ENCODE assay signal across 20 cellular contexts in the genomic region with DNA sequence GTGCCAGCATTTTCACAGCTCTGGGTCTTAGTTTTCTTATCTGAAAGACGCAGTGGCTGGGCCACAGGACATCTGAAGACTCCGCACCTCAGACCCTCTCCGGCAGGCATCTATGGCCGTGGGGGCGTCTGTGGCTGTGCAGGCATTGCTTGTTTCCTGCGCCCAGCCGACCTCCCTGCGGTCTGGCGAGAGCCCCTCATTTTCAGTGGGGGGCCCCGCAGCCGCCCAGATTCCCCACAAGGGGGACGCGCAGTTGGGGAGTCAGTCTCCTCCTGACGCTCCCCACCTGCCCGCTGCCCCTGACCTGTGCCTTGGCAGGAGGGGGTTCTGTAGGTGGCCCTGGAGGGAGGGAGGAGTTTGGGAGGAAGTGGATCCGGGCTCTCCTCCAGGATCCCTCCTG. TPM values are rescaled to one million over a fixed set of nuclear protein-coding genes. Genes with fewer than 3 reads are reported as not detected.
DNase-seq lines count a peak whose midpoint lies in the region; ATAC-seq and TF ChIP-seq lines count a peak whose summit lies in the region.
"Had no signal": no experiment of that assay in that cellular context is flagged by ENCODE, and none has a peak within 500 bp of the region (broad histone marks: within the 10 kb centered on the region; RNA-seq: fewer than 3 reads in every experiment).

No MANE protein-coding gene starts in this region.

- no peak overlapping the region for H4K91ac ChIP-seq in H9 (ENCODE audit: insufficient read length, low read depth, low read length)

- TF ChIP-seq CTCF in GM12873 (IDR thresholded peaks at IDR 0.05; ENCODE audit: insufficient read depth, low read depth, low read length, missing control alignments) (peak; percentile 12), H9 (conservative IDR thresholded peaks at IDR 0.05) (peak; percentile 50), glutamatergic neuron (IDR thresholded peaks at IDR 0.05; ENCODE audit: partially characterized antibody, unreplicated experiment) (peak; percentile 20), progenitor cell of endocrine pancreas (IDR thresholded peaks at IDR 0.05; ENCODE audit: unreplicated experiment) (peak; percentile 11), esophagus muscularis mucosa (IDR thresholded peaks at IDR 0.05) (no peak)

- H3K27me3 Mint-ChIP-seq in H9 (ENCODE audit: low read depth): peaks cover 20% of the 10 kb centered on the region
- peaks cover 3% of the 10 kb centered on the region for H3K27me3 Mint-ChIP-seq in glutamatergic neuron (ENCODE audit: unreplicated experiment)
- peaks cover 16% of the 10 kb centered on the region for H3K27me3 Mint-ChIP-seq in progenitor cell of endocrine pancreas

- H3K36me3 Mint-ChIP-seq in H9 (ENCODE audit: insufficient read depth in 1 of 3, low read depth in 3 of 3) (no peaks in the 10 kb centered on the region; a peak in 1 of 7 replicates), glutamatergic neuron (ENCODE audit: unreplicated experiment) (no peaks in the 10 kb centered on the region), progenitor cell of endocrine pancreas (ENCODE audit: insufficient read depth) (peaks cover 3% of the 10 kb centered on the region)
- H3K36me3 Mint-ChIP-seq: CD8-positive, alpha-beta memory T cell had no signal

- no peak overlapping the region for H3K23ac ChIP-seq in H9 (ENCODE audit: insufficient read length, low read depth, low read length)

- H3K27me3 ChIP-seq in H9 (ENCODE audit: insufficient read depth, low read length): no peaks in the 10 kb centered on the region
- H3K27me3 ChIP-seq in esophagus muscularis mucosa: peaks cover 0 to 55% (median 0%) of the 10 kb centered on the region in 4 donors
- H3K27me3 ChIP-seq: BE2C had no signal

- no peak overlapping the region for H3K4me3 Mint-ChIP-seq in H9
- no peak overlapping the region for H3K4me3 Mint-ChIP-seq in glutamatergic neuron (ENCODE audit: unreplicated experiment)
- no peak overlapping the region for H3K4me3 Mint-ChIP-seq in progenitor cell of endocrine pancreas (ENCODE audit: low read depth)
- H3K4me3 Mint-ChIP-seq: CD8-positive, alpha-beta memory T cell had no signal

- H3T11ph ChIP-seq in H9 (ENCODE audit: low read length): no peak overlapping the region

- intact Hi-C loops in esophagus muscularis mucosa (cut with DNase I): no loop called here

- no peaks in the 10 kb centered on the region for H4K20me1 ChIP-seq in H9 (ENCODE audit: control insufficient read depth, insufficient read depth, insufficient read length)

- no peaks in the 10 kb centered on the region for H3K23me2 ChIP-seq in H9 (ENCODE audit: insufficient read length, low read depth, low read length, poor library complexity, severe bottlenecking)

- no peak overlapping the region for H2BK15ac ChIP-seq in H9 (ENCODE audit: low read depth, low read length)

- H3K4ac ChIP-seq in H9 (ENCODE audit: low read depth, low read length): no peak overlapping the region

- in situ Hi-C loops in G401 (cut with HindIII; ENCODE audit: low sequenced_read_pairs): no loop called here

- H2BK120ac ChIP-seq in H9 (ENCODE audit: low read depth, low read length, poor library complexity, severe bottlenecking): no peak overlapping the region

- H3K56ac ChIP-seq in H9 (ENCODE audit: insufficient read length, low read depth, low read length): no peak overlapping the region

- H3K18ac ChIP-seq in H9 (ENCODE audit: insufficient read length, low read depth, low read length): no peak overlapping the region

- H3K9me3 ChIP-seq in H9 (ENCODE audit: control insufficient read depth, low read depth, low read length) (no peaks in the 10 kb centered on the region), esophagus muscularis mucosa (no peaks in the 10 kb centered on the region)
- H3K9me3 ChIP-seq: BE2C had no signal

- H3K27ac ChIP-seq in H9 (ENCODE audit: insufficient read length, low read depth, low read length) (no peak overlapping the region), esophagus muscularis mucosa (replicated peaks in 1 of 4) (no peak overlapping the region)
- H3K27ac ChIP-seq: RWPE1 had no signal

- no peaks in the 10 kb centered on the region for H3K79me2 ChIP-seq in H9 (ENCODE audit: insufficient read depth, low read length)

- H3K79me1 ChIP-seq in H9 (ENCODE audit: insufficient read depth, low read depth, low read length, poor library complexity, severe bottlenecking): no peaks in the 10 kb centered on the region

- H2BK20ac ChIP-seq in H9 (ENCODE audit: low read depth, low read length, poor library complexity, severe bottlenecking): no peak overlapping the region

- no peak overlapping the region for H4K8ac ChIP-seq in H9 (replicated peaks; ENCODE audit: insufficient read length, low read depth, low read length)

- ATAC-seq in HG03439 (IDR thresholded peaks at IDR 0.05; ENCODE audit: unreplicated experiment): no peak
- ATAC-seq: HCT116, PC-3 had no signal

- peaks cover 7 to 8% of the 10 kb centered on the region in 2 experiments for H3K4me1 Mint-ChIP-seq in H9
- H3K4me1 Mint-ChIP-seq in glutamatergic neuron (ENCODE audit: low read depth, unreplicated experiment): peaks cover 5% of the 10 kb centered on the region
- H3K4me1 Mint-ChIP-seq in progenitor cell of endocrine pancreas (ENCODE audit: low read depth): peaks cover 13% of the 10 kb centered on the region

- H2AFZ ChIP-seq in H9 (ENCODE audit: low read length): no peak overlapping the region

- H3K4me2 ChIP-seq in H9 (ENCODE audit: insufficient read depth, insufficient read length, low read length): no peak overlapping the region

- TF ChIP-seq EP300 in esophagus muscularis mucosa (IDR thresholded peaks at IDR 0.05): no peak

- no peak overlapping the region for H4K5ac ChIP-seq in H9 (ENCODE audit: insufficient read length, low read depth, low read length)

- no peak overlapping the region for H2AK5ac ChIP-seq in H9 (ENCODE audit: insufficient read length, low read length)

- no peak overlapping the region for H2BK12ac ChIP-seq in H9 (ENCODE audit: insufficient read length, low read depth, low read length)

- H3K4me1 ChIP-seq in H9 (ENCODE audit: insufficient read depth, low read length) (no peaks in the 10 kb centered on the region; the same call in 1 of the 2 replicates), esophagus muscularis mucosa (no peaks in the 10 kb centered on the region)
- H3K4me1 ChIP-seq: BE2C had no signal

- no peak for TF ChIP-seq POLR2A in esophagus muscularis mucosa (IDR thresholded peaks at IDR 0.05; ENCODE audit: low read depth)

- H3K27ac Mint-ChIP-seq in H9: no peak overlapping the region
- H3K27ac Mint-ChIP-seq in glutamatergic neuron (ENCODE audit: unreplicated experiment): no peak overlapping the region
- H3K27ac Mint-ChIP-seq in progenitor cell of endocrine pancreas: no peak overlapping the region
- H3K27ac Mint-ChIP-seq: CD8-positive, alpha-beta memory T cell had no signal

- no peak overlapping the region for H2BK5ac ChIP-seq in H9 (ENCODE audit: insufficient read length, low read length)

- H3K14ac ChIP-seq in H9 (ENCODE audit: insufficient read depth, low read length): no peak overlapping the region

- H3K9me3 Mint-ChIP-seq in H9 (no peaks in the 10 kb centered on the region; a peak in 1 of 5 replicates), glutamatergic neuron (ENCODE audit: unreplicated experiment) (peaks cover 4% of the 10 kb centered on the region), progenitor cell of endocrine pancreas (ENCODE audit: low read depth) (no peaks in the 10 kb centered on the region)
- H3K9me3 Mint-ChIP-seq: CD8-positive, alpha-beta memory T cell had no signal

- peak; percentile 39 for DNase-seq in H9
- peak; percentile 11 for DNase-seq in glutamatergic neuron
- no peak for DNase-seq in progenitor cell of endocrine pancreas (ENCODE audit: low spot score, unreplicated experiment)
- no peak for DNase-seq in germinal center (ENCODE audit: low spot score)
- no peak for DNase-seq in esophagus muscularis mucosa (ENCODE audit: extremely low spot score)
- no peak for DNase-seq in G401 (ENCODE audit: low spot score)
- DNase-seq: BE2C; CD8-positive, alpha-beta memory T cell; KBM-7; NCI-H1436; NCI-H2081; NCI-H510A treated with DMSO at 0.1 percent for 48 hours; NCI-H82; PC-3 had no signal

- H3K4me3 ChIP-seq in esophagus muscularis mucosa: no peak overlapping the region

- WGBS in H9 (ENCODE audit: extremely low coverage, insufficient read length, low lambda C conversion rate): no CpG with 5 or more reads among the region's 16 CpGs
- whole genome bisulfite sequencing in esophagus muscularis mucosa: 67% methylated on average over 6 of the region's 16 CpGs

- no peaks in the 10 kb centered on the region for H3K36me3 ChIP-seq in esophagus muscularis mucosa
- H3K36me3 ChIP-seq: BE2C had no signal

- H3K9ac ChIP-seq in H9 (ENCODE audit: extremely low read depth, insufficient read length, low read length): no peak overlapping the region

RNA-seq across cellular contexts. Expression of gene TFF1, which starts 3.5 kb away (rescaled TPM):
- total RNA-seq in H9 (2021): not detected in 2 replicates
- not detected for total RNA-seq in glutamatergic neuron (ENCODE audit: unreplicated experiment)
- total RNA-seq in progenitor cell of endocrine pancreas: 0.77 TPM in 1 of 2 replicates, not detected in the other
- total RNA-seq in esophagus muscularis mucosa: not detected
- not detected in 2 replicates for total RNA-seq in G401 (2014; rRNA removed; shearing (Covaris generic))
- total RNA-seq: CD8-positive, alpha-beta memory T cell; Daoy; M059J had no signal

RNA-seq across cellular contexts. Expression of gene TFF2, which starts 19.0 kb away (rescaled TPM):
- total RNA-seq in H9 (2021) (not detected in 2 replicates), glutamatergic neuron (ENCODE audit: unreplicated experiment) (not detected), progenitor cell of endocrine pancreas (not detected in 2 replicates), esophagus muscularis mucosa (not detected)
- total RNA-seq in G401 (2014; rRNA removed; shearing (Covaris generic)): not detected in 2 replicates
- total RNA-seq: CD8-positive, alpha-beta memory T cell; Daoy had no signal

RNA-seq across cellular contexts. Expression of gene TMPRSS3, which starts 26.0 kb away (rescaled TPM):
- total RNA-seq in H9 (2021) (0.31 and 0.44 TPM in 2 replicates), glutamatergic neuron (ENCODE audit: unreplicated experiment) (0.71 TPM), progenitor cell of endocrine pancreas (10.1 and 14.4 TPM in 2 replicates), esophagus muscularis mucosa (not detected)
- not detected in 2 replicates for total RNA-seq in G401 (2014; rRNA removed; shearing (Covaris generic))
- total RNA-seq: PC-3 had no signal

RNA-seq across cellular contexts. Expression of gene UBASH3A, which starts 33.9 kb away (rescaled TPM):
- total RNA-seq in H9 (2021): not detected in 2 replicates
- total RNA-seq in glutamatergic neuron (ENCODE audit: unreplicated experiment): not detected
- not detected in 2 replicates for total RNA-seq in progenitor cell of endocrine pancreas
- under 1 TPM in 3 of 4 donors, not detected in 1; 0.17 to 0.78 (median 0.50) TPM for total RNA-seq in esophagus muscularis mucosa
- total RNA-seq in G401 (2014; rRNA removed; shearing (Covaris generic)): not detected in 2 replicates
- total RNA-seq: Daoy, M059J had no signal

RNA-seq across cellular contexts. Expression of gene TFF3, which starts 54.6 kb away (rescaled TPM):
- total RNA-seq in H9 (2021) (1.5 TPM in 2 replicates), glutamatergic neuron (ENCODE audit: unreplicated experiment) (not detected), progenitor cell of endocrine pancreas (40.1 and 40.3 TPM in 2 replicates), esophagus muscularis mucosa (10 to 100 TPM in 1 of 4 donors, 1 to 10 TPM in 3; 2.5 to 24.4 (median 9.3) TPM)
- not detected in 2 replicates for total RNA-seq in G401 (2014; rRNA removed; shearing (Covaris generic))
- total RNA-seq: CD8-positive, alpha-beta memory T cell had no signal

Comparison
In these comparisons a context has a peak if more than half of its experiments do, and no peak if none do; other contexts are left out.
1. CTCF ChIP-seq: peak in GM12873 (single experiment), H9 (single experiment), glutamatergic neuron (single experiment) and progenitor cell of endocrine pancreas (single experiment); none in esophagus muscularis mucosa (0 of 3).
2. DNase-seq: peak in H9 (single experiment) and glutamatergic neuron (single experiment); none in progenitor cell of endocrine pancreas (single experiment), germinal center (single experiment), esophagus muscularis mucosa (single experiment) and G401 (single experiment).